ENCODE assay signal across 13 cellular contexts in the genomic region with DNA sequence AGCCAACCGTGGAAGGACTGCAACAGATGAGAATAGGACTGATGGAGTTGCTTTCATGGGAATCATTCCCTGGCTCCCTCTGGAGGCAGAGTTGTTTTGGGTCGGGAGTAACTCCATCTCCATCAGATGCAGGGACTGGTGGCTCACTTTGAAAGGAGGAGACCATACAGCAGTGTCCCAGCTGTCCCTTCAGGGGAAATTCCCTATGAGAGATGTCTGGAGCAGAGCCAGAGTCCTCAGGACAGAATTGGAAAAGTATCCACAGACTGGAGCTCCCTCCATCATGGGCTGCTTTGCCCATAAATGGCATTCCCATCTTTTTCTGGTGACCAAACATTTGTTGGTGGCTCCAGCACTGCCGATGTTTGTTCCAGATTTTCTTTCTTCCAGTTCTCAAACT.
A peak's percentile ranks its signal among the peaks of the same experiment; 100 is the strongest.
DNase-seq lines count a peak whose midpoint lies in the region; ATAC-seq and TF ChIP-seq lines count a peak whose summit lies in the region.
"Had no signal": no experiment of that assay in that cellular context is flagged by ENCODE, and none has a peak within 500 bp of the region (broad histone marks: within the 10 kb centered on the region; RNA-seq: fewer than 3 reads in every experiment).

No MANE protein-coding gene starts in this region.

- no peak overlapping the region for H3K56ac ChIP-seq in H9 (ENCODE audit: insufficient read length, low read depth, low read length)

- no peak for DNase-seq in activated naive CD4-positive, alpha-beta T cell treated with anti-CD3 and anti-CD28 coated beads, Interleukin-2, amount 50 U/mL, for 72 hours (ENCODE audit: low spot score in 2 of 2)
- DNase-seq in activated naive CD4-positive, alpha-beta T cell treated with anti-CD3 and anti-CD28 coated beads, Interleukin-2, amount 10 ng/mL, durations not matched to agents 7 days and 5 days, result no peak
- DNase-seq in CD8-positive, alpha-beta T cell, result no peak
- DNase-seq in ascending aorta (ENCODE audit: low spot score in 2 of 2), result no peak
- DNase-seq in H9, result no peak
- no peak for DNase-seq in GM23338 (ENCODE audit: low spot score)
- DNase-seq: NCI-H187 treated with DMSO at 0.1 percent for 48 hours, NCI-H2171, NCI-H446 treated with DMSO at 0.1 percent for 48 hours had no signal

- H3K9ac ChIP-seq in H9 (ENCODE audit: extremely low read depth, insufficient read length, low read length), result no peak overlapping the region

- H3K23ac ChIP-seq in H9 (ENCODE audit: insufficient read length, low read depth, low read length), result no peak overlapping the region

- H3K4ac ChIP-seq in H9 (ENCODE audit: low read depth, low read length), result no peak overlapping the region

- no peak overlapping the region for H3K4me3 ChIP-seq in CD8-positive, alpha-beta T cell (ENCODE audit: low read depth, low read length)
- H3K4me3 ChIP-seq in ascending aorta, result no peak overlapping the region
- no peak overlapping the region for H3K4me3 ChIP-seq in GM23338
- H3K4me3 ChIP-seq: SJCRH30 had no signal

- H3K9me3 ChIP-seq in CD8-positive, alpha-beta T cell (ENCODE audit: low read length), result no peaks in the 10 kb centered on the region
- H3K9me3 ChIP-seq in ascending aorta, result peaks cover 0 to 3% of the 10 kb centered on the region in 2 donors
- H3K9me3 ChIP-seq in H9 (ENCODE audit: control insufficient read depth, low read depth, low read length), result peaks cover 9% of the 10 kb centered on the region
- H3K9me3 ChIP-seq: SJCRH30 had no signal

- H3K36me3 Mint-ChIP-seq in activated naive CD4-positive, alpha-beta T cell treated with anti-CD3 and anti-CD28 coated beads, Interleukin-2, amount 50 U/mL, for 72 hours, result peaks cover 42 to 63% of the 10 kb centered on the region in 2 donors
- peaks cover 68% of the 10 kb centered on the region for H3K36me3 Mint-ChIP-seq in activated naive CD4-positive, alpha-beta T cell treated with anti-CD3 and anti-CD28 coated beads, Interleukin-2, amount 10 ng/mL, durations not matched to agents 7 days and 5 days
- peaks cover 66% of the 10 kb centered on the region for H3K36me3 Mint-ChIP-seq in CD8-positive, alpha-beta T cell
- peaks cover 16 to 43% (median 20%) of the 10 kb centered on the region in 3 experiments for H3K36me3 Mint-ChIP-seq in H9 (ENCODE audit: insufficient read depth in 1 of 3, low read depth in 3 of 3)
- H3K36me3 Mint-ChIP-seq in GM23338 (ENCODE audit: low read depth), result peaks cover 28% of the 10 kb centered on the region

- no peak for ATAC-seq in activated naive CD4-positive, alpha-beta T cell treated with anti-CD3 and anti-CD28 coated beads, Interleukin-2, amount 50 U/mL, for 72 hours
- no peak for ATAC-seq in CD8-positive, alpha-beta T cell
- ATAC-seq in GM23338 (no peak), GM19023 (IDR thresholded peaks at IDR 0.05; ENCODE audit: unreplicated experiment) (no peak)

- peaks cover 3 to 5% of the 10 kb centered on the region in 2 donors for H3K9me3 Mint-ChIP-seq in activated naive CD4-positive, alpha-beta T cell treated with anti-CD3 and anti-CD28 coated beads, Interleukin-2, amount 50 U/mL, for 72 hours
- H3K9me3 Mint-ChIP-seq in activated naive CD4-positive, alpha-beta T cell treated with anti-CD3 and anti-CD28 coated beads, Interleukin-2, amount 10 ng/mL, durations not matched to agents 7 days and 5 days, result peaks cover 12% of the 10 kb centered on the region
- H3K9me3 Mint-ChIP-seq in CD8-positive, alpha-beta T cell, result peaks cover 10% of the 10 kb centered on the region
- H3K9me3 Mint-ChIP-seq in H9, result peaks cover 9 to 10% of the 10 kb centered on the region in 2 experiments
- peaks cover 10% of the 10 kb centered on the region for H3K9me3 Mint-ChIP-seq in GM23338

- no peak overlapping the region for H2AK5ac ChIP-seq in H9 (ENCODE audit: insufficient read length, low read length)

- H3K4me1 Mint-ChIP-seq in activated naive CD4-positive, alpha-beta T cell treated with anti-CD3 and anti-CD28 coated beads, Interleukin-2, amount 10 ng/mL, durations not matched to agents 7 days and 5 days, result peaks cover 35% of the 10 kb centered on the region
- peaks cover 67% of the 10 kb centered on the region for H3K4me1 Mint-ChIP-seq in CD8-positive, alpha-beta T cell (ENCODE audit: low read depth)
- H3K4me1 Mint-ChIP-seq in H9 (peaks cover 23 to 27% of the 10 kb centered on the region in 2 experiments), GM23338 (peaks cover 17% of the 10 kb centered on the region)

- POLR2A ChIA-PET in CD8-positive, alpha-beta T cell (lab: Charles Lee), result no interaction called here

- no peaks in the 10 kb centered on the region for H3K36me3 ChIP-seq in CD8-positive, alpha-beta T cell (ENCODE audit: insufficient read depth, low read length)
- H3K36me3 ChIP-seq in ascending aorta (peaks cover 7 to 14% of the 10 kb centered on the region in 2 donors), GM23338 (ENCODE audit: insufficient read depth) (no peaks in the 10 kb centered on the region; the same call in 1 of the 2 replicates)

- no peak overlapping the region for H3K4me2 ChIP-seq in H9 (ENCODE audit: insufficient read depth, insufficient read length, low read length)
- H3K4me2 ChIP-seq in GM23338, result no peak overlapping the region

- no peak overlapping the region for H2BK20ac ChIP-seq in H9 (ENCODE audit: low read depth, low read length, poor library complexity, severe bottlenecking)

- no peaks in the 10 kb centered on the region for H3K9me2 ChIP-seq in GM23338 (ENCODE audit: insufficient read depth)

- H3K27ac ChIP-seq in 22Rv1 (no peak overlapping the region), ascending aorta (peak overlapping the region; percentile 65 to 69), H9 (ENCODE audit: insufficient read length, low read depth, low read length) (no peak overlapping the region), GM23338 (ENCODE audit: low read depth) (no peak overlapping the region)
- H3K27ac ChIP-seq in CD8-positive, alpha-beta T cell (ENCODE audit: low read depth, low read length), result no peak overlapping the region
- H3K27ac ChIP-seq: C4-2B, SJCRH30 had no signal

- peaks cover 73% of the 10 kb centered on the region for H3K4me1 ChIP-seq in CD8-positive, alpha-beta T cell (ENCODE audit: insufficient read depth, low read length)
- peaks cover 0 to 41% of the 10 kb centered on the region in 2 donors for H3K4me1 ChIP-seq in ascending aorta
- H3K4me1 ChIP-seq in H9 (ENCODE audit: insufficient read depth, low read length), result no peaks in the 10 kb centered on the region
- H3K4me1 ChIP-seq in GM23338 (ENCODE audit: insufficient read depth), result peaks cover 19% of the 10 kb centered on the region

- no peak overlapping the region for H2BK120ac ChIP-seq in H9 (ENCODE audit: low read depth, low read length, poor library complexity, severe bottlenecking)

- H4K8ac ChIP-seq in H9 (replicated peaks; ENCODE audit: insufficient read length, low read depth, low read length), result no peak overlapping the region

- no peak overlapping the region for H4K5ac ChIP-seq in H9 (ENCODE audit: insufficient read length, low read depth, low read length)

- H3K27ac Mint-ChIP-seq in activated naive CD4-positive, alpha-beta T cell treated with anti-CD3 and anti-CD28 coated beads, Interleukin-2, amount 50 U/mL, for 72 hours, result peak overlapping the region; percentile 16 to 80
- H3K27ac Mint-ChIP-seq in activated naive CD4-positive, alpha-beta T cell treated with anti-CD3 and anti-CD28 coated beads, Interleukin-2, amount 10 ng/mL, durations not matched to agents 7 days and 5 days, result no peak overlapping the region
- peak overlapping the region; percentile 42 for H3K27ac Mint-ChIP-seq in CD8-positive, alpha-beta T cell
- H3K27ac Mint-ChIP-seq in H9, result no peak overlapping the region
- no peak overlapping the region for H3K27ac Mint-ChIP-seq in GM23338

- H3K79me1 ChIP-seq in H9 (ENCODE audit: insufficient read depth, low read depth, low read length, poor library complexity, severe bottlenecking), result no peaks in the 10 kb centered on the region

- no peak overlapping the region for H3K14ac ChIP-seq in H9 (ENCODE audit: insufficient read depth, low read length)

- H3K23me2 ChIP-seq in H9 (ENCODE audit: insufficient read length, low read depth, low read length, poor library complexity, severe bottlenecking), result no peaks in the 10 kb centered on the region

- H4K20me1 ChIP-seq in H9 (ENCODE audit: control insufficient read depth, insufficient read depth, insufficient read length) (peaks cover 3% of the 10 kb centered on the region), GM23338 (replicated peaks; ENCODE audit: insufficient read depth) (peaks cover 17% of the 10 kb centered on the region)

- H2BK12ac ChIP-seq in H9 (ENCODE audit: insufficient read length, low read depth, low read length), result no peak overlapping the region

- no peaks in the 10 kb centered on the region for H3K27me3 Mint-ChIP-seq in activated naive CD4-positive, alpha-beta T cell treated with anti-CD3 and anti-CD28 coated beads, Interleukin-2, amount 10 ng/mL, durations not matched to agents 7 days and 5 days
- H3K27me3 Mint-ChIP-seq in CD8-positive, alpha-beta T cell (ENCODE audit: low read depth), result no peaks in the 10 kb centered on the region
- no peaks in the 10 kb centered on the region for H3K27me3 Mint-ChIP-seq in H9 (ENCODE audit: low read depth)
- peaks cover 2% of the 10 kb centered on the region for H3K27me3 Mint-ChIP-seq in GM23338 (ENCODE audit: insufficient read depth, low read depth, poor library complexity)

- no peak overlapping the region for H2BK5ac ChIP-seq in H9 (ENCODE audit: insufficient read length, low read length)

- intact Hi-C loops in CD8-positive, alpha-beta T cell (cut with DNase I, micrococcal nuclease), result loop anchor here (10.0 kb wide), 2 partner anchors 304 to 314 kb away; no protein-coding TSS in a partner anchor
- intact Hi-C loops in ascending aorta (cut with DNase I), result loop anchor here (5.0 to 10.0 kb wide), 4 partner anchors 97 to 312 kb away; partner anchors contain the start of gene UXS1

- 0 out of 2 replicates have a peak, but pooled peaks have one; percentile 4 for TF ChIP-seq CTCF in 22Rv1 (IDR thresholded peaks at IDR 0.05)
- TF ChIP-seq CTCF in CD8-positive, alpha-beta T cell (IDR thresholded peaks at IDR 0.05), result no peak
- no peak for TF ChIP-seq CTCF in ascending aorta (IDR thresholded peaks at IDR 0.05)
- TF ChIP-seq CTCF in H9 (conservative IDR thresholded peaks at IDR 0.05), result no peak
- TF ChIP-seq CTCF in GM23338 (conservative IDR thresholded peaks at IDR 0.05; ENCODE audit: low read depth in 2 of 2), result no peak

- no peak overlapping the region for H3K4me3 Mint-ChIP-seq in activated naive CD4-positive, alpha-beta T cell treated with anti-CD3 and anti-CD28 coated beads, Interleukin-2, amount 10 ng/mL, durations not matched to agents 7 days and 5 days
- H3K4me3 Mint-ChIP-seq in CD8-positive, alpha-beta T cell, result no peak overlapping the region
- H3K4me3 Mint-ChIP-seq in H9, result no peak overlapping the region
- H3K4me3 Mint-ChIP-seq in GM23338, result no peak overlapping the region

- no CpG with 5 or more reads among the region's 3 CpGs for WGBS in H9 (ENCODE audit: extremely low coverage, insufficient read length, low lambda C conversion rate)

- no peak overlapping the region for H3K18ac ChIP-seq in H9 (ENCODE audit: insufficient read length, low read depth, low read length)

- no peak overlapping the region for H2BK15ac ChIP-seq in H9 (ENCODE audit: low read depth, low read length)

- H2AFZ ChIP-seq in H9 (ENCODE audit: low read length) (no peak overlapping the region), GM23338 (no peak overlapping the region)

- H3K27me3 ChIP-seq in CD8-positive, alpha-beta T cell (ENCODE audit: insufficient read depth, low read length), result no peaks in the 10 kb centered on the region
- no peaks in the 10 kb centered on the region for H3K27me3 ChIP-seq in ascending aorta
- no peaks in the 10 kb centered on the region for H3K27me3 ChIP-seq in H9 (ENCODE audit: insufficient read depth, low read length)
- H3K27me3 ChIP-seq in GM23338 (ENCODE audit: insufficient read depth), result no peaks in the 10 kb centered on the region
- H3K27me3 ChIP-seq: SJCRH30 had no signal

- CTCF ChIA-PET in activated naive CD4-positive, alpha-beta T cell treated with anti-CD3 and anti-CD28 coated beads, Interleukin-2, amount 10 ng/mL, durations not matched to agents 7 days and 5 days (lab: Charles Lee), result interaction anchor here (1.0 to 2.3 kb wide), 4 partner anchors 26 to 312 kb away, joined by 3 to 8 read pairs (median 4); no protein-coding TSS in a partner anchor
- CTCF ChIA-PET in CD8-positive, alpha-beta T cell (lab: Charles Lee), result interaction anchor here (0.6 to 1.5 kb wide), 4 partner anchors 19 to 308 kb away, joined by 3 read pairs; no protein-coding TSS in a partner anchor

- H3F3A ChIP-seq in GM23338 (replicated peaks; ENCODE audit: low read depth), result no peaks in the 10 kb centered on the region

- no peak overlapping the region for H3T11ph ChIP-seq in H9 (ENCODE audit: low read length)

- H4K91ac ChIP-seq in H9 (ENCODE audit: insufficient read length, low read depth, low read length), result no peak overlapping the region

- H3K79me2 ChIP-seq in H9 (ENCODE audit: insufficient read depth, low read length), result peaks cover 1% of the 10 kb centered on the region; the same call in 1 of the 2 replicates
- H3K79me2 ChIP-seq in GM23338 (replicated peaks; ENCODE audit: insufficient read depth), result peaks cover 84% of the 10 kb centered on the region

Comparison
In these comparisons a context has a peak if more than half of its experiments do, and no peak if none do; other contexts are left out.
1. H3K27ac Mint-ChIP-seq: peak in activated naive CD4-positive, alpha-beta T cell treated with anti-CD3 and anti-CD28 coated beads, Interleukin-2, amount 50 U/mL, for 72 hours (2 of 2) and CD8-positive, alpha-beta T cell (single experiment); none in activated naive CD4-positive, alpha-beta T cell treated with anti-CD3 and anti-CD28 coated beads, Interleukin-2, amount 10 ng/mL, durations not matched to agents 7 days and 5 days (single experiment), H9 (0 of 3) and GM23338 (single experiment).
2. H3K27ac ChIP-seq: peak in ascending aorta (2 of 2); none in 22Rv1 (single experiment), CD8-positive, alpha-beta T cell (single experiment), H9 (single experiment) and GM23338 (single experiment).